ENCODE assay signal across 8 cellular contexts in genomic region chr2:29524652-29525051, GRCh38.
"Had no signal": no experiment of that assay in that cellular context is flagged by ENCODE, and none has a peak within 500 bp of the region (broad histone marks: within the 10 kb centered on the region; RNA-seq: fewer than 3 reads in every experiment).

No MANE protein-coding gene starts in this region.

- FAIRE-seq: HTR-8/SVneo, K562 had no signal

- DNase-seq: GM23248, GOT3, H7, KG1 had no signal

- H3K9me3 ChIP-seq: HAP-1 had no signal

- H3K9ac ChIP-seq: GM23248 had no signal

- ATAC-seq: HCT116, K562 had no signal

- H3K27ac ChIP-seq: GM23248 had no signal

- H3K4me3 ChIP-seq: GM23248, HAP-1, K562 had no signal

- H2AFZ ChIP-seq: GM23248 had no signal

- H3K36me3 ChIP-seq: HAP-1 had no signal

- H3K4me1 ChIP-seq: HAP-1 had no signal
